In genomic region chr2:239385096-239386000, GRCh38 we compare ENCODE assay signal across 18 cellular contexts. TPM values are rescaled to one million over a fixed set of nuclear protein-coding genes. Genes with fewer than 3 reads are reported as not detected.
A peak's percentile ranks its signal among the peaks of the same experiment; 100 is the strongest.
DNase-seq lines count a peak whose midpoint lies in the region; ATAC-seq and TF ChIP-seq lines count a peak whose summit lies in the region.
"Had no signal": no experiment of that assay in that cellular context is flagged by ENCODE, and none has a peak within 500 bp of the region (broad histone marks: within the 10 kb centered on the region; RNA-seq: fewer than 3 reads in every experiment).

No MANE protein-coding gene starts in this region.

- TF ChIP-seq CTCF in BE2C (IDR thresholded peaks at IDR 0.05; ENCODE audit: low read depth, low read length) (no peak), CD14-positive monocyte (IDR thresholded peaks at IDR 0.05) (no peak), neural crest cell (conservative IDR thresholded peaks at IDR 0.05) (no peak)

- peaks cover 10% of the 10 kb centered on the region for H3K4me1 ChIP-seq in BE2C
- H3K4me1 ChIP-seq: prostate gland, suprapubic skin had no signal

- H3K4me3 ChIP-seq in BE2C (ENCODE audit: low read depth, low read length): no peak overlapping the region
- H3K4me3 ChIP-seq: adrenal gland, prostate gland, suprapubic skin had no signal

- no peaks in the 10 kb centered on the region for H3K27me3 ChIP-seq in BE2C
- H3K27me3 ChIP-seq: adrenal gland, suprapubic skin had no signal

- H3K27ac Mint-ChIP-seq in CD14-positive monocyte: peak overlapping the region in 5 of 7 donors; percentile 3 to 65 (median 55)
- peak overlapping the region; percentile 88 for H3K27ac Mint-ChIP-seq in central memory CD8-positive, alpha-beta T cell (ENCODE audit: low read depth)
- peak overlapping the region; percentile 84 for H3K27ac Mint-ChIP-seq in neural crest cell (ENCODE audit: unreplicated experiment)

- H3K4me1 Mint-ChIP-seq in CD14-positive monocyte: peaks cover 22% of the 10 kb centered on the region
- peaks cover 33% of the 10 kb centered on the region for H3K4me1 Mint-ChIP-seq in central memory CD8-positive, alpha-beta T cell
- H3K4me1 Mint-ChIP-seq in neural crest cell: peaks cover 37% of the 10 kb centered on the region

- H3K9me3 Mint-ChIP-seq in CD14-positive monocyte: peaks cover 0 to 14% (median 4%) of the 10 kb centered on the region in 7 donors
- no peaks in the 10 kb centered on the region for H3K9me3 Mint-ChIP-seq in central memory CD8-positive, alpha-beta T cell
- H3K9me3 Mint-ChIP-seq in neural crest cell: no peaks in the 10 kb centered on the region

- intact Hi-C loops in CD14-positive monocyte (cut with micrococcal nuclease): no loop called here

- H3K4me3 Mint-ChIP-seq in CD14-positive monocyte: no peak overlapping the region
- no peak overlapping the region for H3K4me3 Mint-ChIP-seq in central memory CD8-positive, alpha-beta T cell
- no peak overlapping the region for H3K4me3 Mint-ChIP-seq in neural crest cell

- peak; percentile 1 for DNase-seq in BE2C
- DNase-seq in CD14-positive monocyte (ENCODE audit: low spot score): no peak
- no peak for DNase-seq in central memory CD8-positive, alpha-beta T cell (ENCODE audit: low spot score in 2 of 2)
- DNase-seq in neural crest cell (ENCODE audit: low read depth, low spot score): no peak
- DNase-seq in NCI-H526 (lab: John Stamatoyannopoulos, UW): no peak
- no peak for DNase-seq in NCI-H1417 treated with DMSO at 0.1 percent for 48 hours (lab: John Stamatoyannopoulos, UW)
- no peak for DNase-seq in hippocampal formation (lab: John Stamatoyannopoulos, UW)
- DNase-seq: adrenal gland, cortex of kidney, DMS79, MV-4-11, NCI-H1694 treated with DMSO at 0.1 percent for 48 hours, NCI-H2171 treated with DMSO at 0.1 percent for 48 hours, NCI-H748 treated with DMSO at 0.1 percent for 48 hours, SHP77, SW 1271 had no signal

- H3K36me3 Mint-ChIP-seq in CD14-positive monocyte: peaks cover 48 to 69% of the 10 kb centered on the region in 2 donors
- peaks cover 6% of the 10 kb centered on the region for H3K36me3 Mint-ChIP-seq in central memory CD8-positive, alpha-beta T cell (ENCODE audit: insufficient read depth)
- H3K36me3 Mint-ChIP-seq in neural crest cell (ENCODE audit: low read depth): peaks cover 25% of the 10 kb centered on the region

- peaks cover 18% of the 10 kb centered on the region for H3K36me3 ChIP-seq in BE2C
- H3K36me3 ChIP-seq: adrenal gland, prostate gland had no signal

- H3K9me3 ChIP-seq in BE2C: no peaks in the 10 kb centered on the region
- H3K9me3 ChIP-seq: adrenal gland, prostate gland, suprapubic skin had no signal

- H3K27me3 Mint-ChIP-seq in CD14-positive monocyte (ENCODE audit: low read depth in 3 of 3) (peaks cover 0 to 1% (median 0%) of the 10 kb centered on the region in 3 donors), neural crest cell (ENCODE audit: low read depth) (no peaks in the 10 kb centered on the region)
- H3K27me3 Mint-ChIP-seq in central memory CD8-positive, alpha-beta T cell: no peaks in the 10 kb centered on the region

- ATAC-seq in central memory CD8-positive, alpha-beta T cell (replicated peaks; ENCODE audit: extremely low read depth, poor library complexity, severe bottlenecking): no peak

RNA-seq across cellular contexts. Expression of gene HDAC4, which starts 15.5 kb away (rescaled TPM):
- 9.3 TPM for polyA plus RNA-seq in BE2C (2012; ENCODE audit: insufficient read depth, insufficient read length, low read depth)
- 1 to 10 TPM; 3.3 to 4.5 TPM for polyA plus RNA-seq in CD14-positive monocyte
- total RNA-seq in neural crest cell: 50.7 and 52.1 TPM in 2 replicates
